1 cellular context compared by ENCODE assay signal in genomic region chr19:17243854-17244617, GRCh38.
TF ChIP-seq lines count a peak whose summit lies in the region.

No MANE protein-coding gene starts in this region.

TF ChIP-seq in HepG2, 621 proteins besides CTCF, POLR2A, EP300 and RAD21 (continued from another document and continues in another):
- TF ChIP-seq PITX1 (CRISPR knock-in tag; IDR thresholded peaks at IDR 0.05) (peak; percentile 39; the same call in 1 of the 2 replicates), E2F1 (CRISPR knock-in tag; IDR thresholded peaks at IDR 0.05) (peak; percentile 75; the same call in 1 of the 2 replicates), ZNF720 (CRISPR knock-in tag; IDR thresholded peaks at IDR 0.05) (no peak), PCBP2 (optimal IDR thresholded peaks at IDR 0.05; ENCODE audit: low read depth, low read length, poor library complexity, severe bottlenecking) (no peak), CBFB (CRISPR knock-in tag; IDR thresholded peaks at IDR 0.05) (peak; percentile 87), YY1 (IDR thresholded peaks at IDR 0.05; ENCODE audit: insufficient read depth, insufficient replicate concordance, low read depth, low read length) (peak; percentile 82), LCORL (IDR thresholded peaks at IDR 0.05) (no peak), LCORL (CRISPR knock-in tag; IDR thresholded peaks at IDR 0.05) (peak; percentile 50; the same call in 1 of the 2 replicates), NKX3-1 (CRISPR knock-in tag; IDR thresholded peaks at IDR 0.05) (peak; percentile 38; the same call in 1 of the 2 replicates), TAF1 (CRISPR knock-in tag; IDR thresholded peaks at IDR 0.05) (peak; percentile 71; the same call in 1 of the 2 replicates), ZNF598 (CRISPR knock-in tag; IDR thresholded peaks at IDR 0.05; ENCODE audit: borderline replicate concordance) (peak; percentile 30; the same call in 1 of the 2 replicates), HMG20A (CRISPR knock-in tag; IDR thresholded peaks at IDR 0.05; ENCODE audit: borderline replicate concordance) (no peak), HNRNPH1 (optimal IDR thresholded peaks at IDR 0.05; ENCODE audit: low read depth, low read length) (no peak), GATAD1 (CRISPR knock-in tag; IDR thresholded peaks at IDR 0.05) (peak; percentile 60; the same call in 1 of the 2 replicates), MYC (CRISPR knock-in tag; IDR thresholded peaks at IDR 0.05; ENCODE audit: borderline replicate concordance) (peak; percentile 85), RBFOX2 (IDR thresholded peaks at IDR 0.05; ENCODE audit: low read depth, low read length) (peak; percentile 23), TFDP1 (CRISPR knock-in tag; IDR thresholded peaks at IDR 0.05; ENCODE audit: borderline replicate concordance) (peak; percentile 22; the same call in 1 of the 2 replicates), ZNF414 (CRISPR knock-in tag; IDR thresholded peaks at IDR 0.05) (peak; percentile 63; the same call in 1 of the 2 replicates), ZBTB37 (CRISPR knock-in tag; IDR thresholded peaks at IDR 0.05) (no peak), SP2 (CRISPR knock-in tag; IDR thresholded peaks at IDR 0.05) (0 out of 2 replicates have a peak, but pooled peaks have one; percentile 4), ELF3 (CRISPR knock-in tag; IDR thresholded peaks at IDR 0.05) (peak; percentile 26; the same call in 1 of the 2 replicates), ZBTB34 (CRISPR knock-in tag; IDR thresholded peaks at IDR 0.05) (no peak), ZNF609 (CRISPR knock-in tag; IDR thresholded peaks at IDR 0.05; ENCODE audit: borderline replicate concordance) (peak; percentile 61; the same call in 1 of the 2 replicates), HNRNPL (IDR thresholded peaks at IDR 0.05; ENCODE audit: low read depth, low read length) (peak; percentile 88), FOXK1 (CRISPR knock-in tag; IDR thresholded peaks at IDR 0.05; ENCODE audit: borderline replicate concordance, low read depth) (peak; percentile 77; the same call in 1 of the 2 replicates), NCOR1 (IDR thresholded peaks at IDR 0.05; ENCODE audit: borderline replicate concordance, low read length) (peak; percentile 92), TFDP2 (CRISPR knock-in tag; IDR thresholded peaks at IDR 0.05) (peak; percentile 41; the same call in 1 of the 2 replicates), SKIL (CRISPR knock-in tag; IDR thresholded peaks at IDR 0.05; ENCODE audit: borderline replicate concordance) (peak; percentile 98), MXD4 (CRISPR knock-in tag; IDR thresholded peaks at IDR 0.05) (0 out of 2 replicates have a peak, but pooled peaks have one; percentile 27), SIN3A (IDR thresholded peaks at IDR 0.05; ENCODE audit: borderline replicate concordance, low read depth, low read length) (peak; percentile 47; the same call in 1 of the 2 replicates), FOSL2 (CRISPR knock-in tag; IDR thresholded peaks at IDR 0.05) (peak; percentile 41), ZMYM3 (CRISPR knock-in tag; IDR thresholded peaks at IDR 0.05) (peak; percentile 94), ZNF407 (CRISPR knock-in tag; IDR thresholded peaks at IDR 0.05; ENCODE audit: not compliant biosample characterization) (no peak), ZNF296 (CRISPR knock-in tag; conservative IDR thresholded peaks at IDR 0.05) (peak; percentile 76; the same call in 1 of the 2 replicates)
